17 cellular contexts compared by ENCODE assay signal in genomic region chr1:170071378-170071777, GRCh38. TPM values are rescaled to one million over a fixed set of nuclear protein-coding genes. Genes with fewer than 3 reads are reported as not detected.
DNase-seq lines count a peak whose midpoint lies in the region; ATAC-seq and TF ChIP-seq lines count a peak whose summit lies in the region.
"Had no signal": no experiment of that assay in that cellular context is flagged by ENCODE, and none has a peak within 500 bp of the region (broad histone marks: within the 10 kb centered on the region; RNA-seq: fewer than 3 reads in every experiment).

No MANE protein-coding gene starts in this region.

- H3K27me3 ChIP-seq in BLaER1: no peaks in the 10 kb centered on the region

- H3K79me2 ChIP-seq in OCI-LY7 (ENCODE audit: insufficient read depth, low read depth, low read length): peaks cover 17% of the 10 kb centered on the region; the same call in 1 of the 2 replicates

- POLR2A ChIA-PET in OCI-LY7 (lab: Charles Lee): no interaction called here

- H3K4me2 ChIP-seq in BLaER1: peak overlapping the region; percentile 23; the same call in 1 of the 2 replicates
- 0 out of 2 replicates have a peak overlapping the region, but pooled peaks have one; percentile 16 for H3K4me2 ChIP-seq in OCI-LY7 (ENCODE audit: low read length)

- H3K9me2 ChIP-seq in OCI-LY7 (ENCODE audit: insufficient read depth, low read length): no peaks in the 10 kb centered on the region

- intact Hi-C loops in OCI-LY7 (cut with micrococcal nuclease; ENCODE audit: unreplicated experiment) (loop anchor here (5.0 kb wide), 2 partner anchors 461 to 704 kb away; partner anchors contain the start of genes BLZF1, GORAB and NME7), natural killer cell (cut with micrococcal nuclease) (loop anchor here (5.0 kb wide), 1 partner anchor 1416 kb away; the partner anchor contains the start of gene PRRC2C)

- H3K36me3 ChIP-seq in BLaER1 (no peaks in the 10 kb centered on the region), OCI-LY7 (ENCODE audit: insufficient read depth, low read length) (no peaks in the 10 kb centered on the region)

- H4K20me1 ChIP-seq in BLaER1 (no peaks in the 10 kb centered on the region), OCI-LY7 (ENCODE audit: insufficient read depth, low read length) (no peaks in the 10 kb centered on the region)

- no peak for TF ChIP-seq CTCF in GM12865 (IDR thresholded peaks at IDR 0.05; ENCODE audit: insufficient read depth, low read depth, low read length, missing control alignments)
- no peak for TF ChIP-seq CTCF in OCI-LY7 (conservative IDR thresholded peaks at IDR 0.05; ENCODE audit: low read length)
- TF ChIP-seq CTCF in natural killer cell (IDR thresholded peaks at IDR 0.05): no peak

- no peak overlapping the region for H3K9ac ChIP-seq in BLaER1

- peak overlapping the region; percentile 17 to 30 for H3K27ac Mint-ChIP-seq in natural killer cell
- H3K27ac Mint-ChIP-seq in activated naive CD4-positive, alpha-beta T cell treated with anti-CD3 and anti-CD28 coated beads, Interleukin-2, amount 50 U/mL, for 72 hours: no peak overlapping the region

- no peaks in the 10 kb centered on the region for H3K9me3 Mint-ChIP-seq in natural killer cell
- H3K9me3 Mint-ChIP-seq in activated naive CD4-positive, alpha-beta T cell treated with anti-CD3 and anti-CD28 coated beads, Interleukin-2, amount 50 U/mL, for 72 hours: no peaks in the 10 kb centered on the region
- H3K9me3 Mint-ChIP-seq: CD8-positive, alpha-beta memory T cell had no signal

- H3K4me1 ChIP-seq in BLaER1 (peaks cover 38% of the 10 kb centered on the region), OCI-LY7 (ENCODE audit: insufficient read depth, low read length, poor library complexity, severe bottlenecking) (peaks cover 23% of the 10 kb centered on the region)

- H3K27ac ChIP-seq in BLaER1: no peak overlapping the region
- no peak overlapping the region for H3K27ac ChIP-seq in OCI-LY7 (ENCODE audit: low read depth, low read length, poor library complexity, severe bottlenecking)
- H3K27ac ChIP-seq: HL-60 had no signal

- H3K4me1 Mint-ChIP-seq in natural killer cell: peaks cover 80 to 84% of the 10 kb centered on the region in 2 donors

- no peaks in the 10 kb centered on the region for H3K27me3 Mint-ChIP-seq in natural killer cell (ENCODE audit: low read depth in 2 of 2)
- H3K27me3 Mint-ChIP-seq: CD8-positive, alpha-beta memory T cell had no signal

- no peak overlapping the region for H2AFZ ChIP-seq in OCI-LY7 (ENCODE audit: low read length)

- peak; percentile 20 for DNase-seq in GM12865 (ENCODE audit: low read depth)
- peak; percentile 11 for DNase-seq in OCI-LY7 (ENCODE audit: low spot score)
- no peak for DNase-seq in natural killer cell
- DNase-seq in stimulated activated naive CD4-positive, alpha-beta T cell (lab: John Stamatoyannopoulos, UW): no peak
- no peak for DNase-seq in AG08395 (ENCODE audit: low spot score)
- no peak for DNase-seq in activated naive CD4-positive, alpha-beta T cell treated with anti-CD3 and anti-CD28 coated beads, Interleukin-2, amount 50 U/mL, for 72 hours (ENCODE audit: low spot score in 2 of 2)
- DNase-seq: AML-193; CD8-positive, alpha-beta memory T cell; EL; NCI-H1105 treated with DMSO at 0.1 percent for 48 hours; NCI-H187; NCI-H774; RPMI8226 had no signal

- no peaks in the 10 kb centered on the region for H3K9me3 ChIP-seq in BLaER1
- peaks cover 17% of the 10 kb centered on the region; the same call in 1 of the 2 replicates for H3K9me3 ChIP-seq in OCI-LY7 (ENCODE audit: low read length)

- no peak overlapping the region for H3K4me3 ChIP-seq in BLaER1
- H3K4me3 ChIP-seq in GM12865 (ENCODE audit: low read depth, low read length): no peak overlapping the region
- H3K4me3 ChIP-seq in OCI-LY7 (ENCODE audit: low read depth, low read length, poor library complexity, severe bottlenecking): no peak overlapping the region
- H3K4me3 ChIP-seq: K562 had no signal

- H3K4me3 Mint-ChIP-seq in natural killer cell: no peak overlapping the region

- CTCF ChIA-PET in OCI-LY7 (lab: Charles Lee; ENCODE audit: unreplicated experiment): no interaction called here

- no peak for ATAC-seq in natural killer cell
- ATAC-seq in activated naive CD4-positive, alpha-beta T cell treated with anti-CD3 and anti-CD28 coated beads, Interleukin-2, amount 50 U/mL, for 72 hours: no peak
- ATAC-seq: HCT116, K562 had no signal

- no peaks in the 10 kb centered on the region for H3K36me3 Mint-ChIP-seq in natural killer cell
- peaks cover 5 to 20% of the 10 kb centered on the region in 2 donors for H3K36me3 Mint-ChIP-seq in activated naive CD4-positive, alpha-beta T cell treated with anti-CD3 and anti-CD28 coated beads, Interleukin-2, amount 50 U/mL, for 72 hours

- BruUV-seq in OCI-LY7 (replicated peaks; lab: Mats Ljungman, UMichigan): no TSS peak

RNA-seq across cellular contexts. Expression of gene KIFAP3, which starts 3.1 kb away (rescaled TPM):
- 10.5 and 10.6 TPM in 2 replicates for total RNA-seq in OCI-LY7 (2014; rRNA removed; shearing (Covaris generic))
- 12.5 and 13.3 TPM in 2 replicates for total RNA-seq in OCI-LY7 (2022)
- 10 to 100 TPM; 31.0 to 34.3 (median 33.7) TPM for total RNA-seq in natural killer cell
- 10 to 100 TPM; 13.2 to 15.8 TPM for total RNA-seq in activated naive CD4-positive, alpha-beta T cell treated with anti-CD3 and anti-CD28 coated beads, Interleukin-2, amount 50 U/mL, for 72 hours

Comparison
In these comparisons a context has a peak if more than half of its experiments do, and no peak if none do; other contexts are left out.
1. DNase-seq: peak in GM12865 (single experiment) and OCI-LY7 (single experiment); none in natural killer cell (single experiment), stimulated activated naive CD4-positive, alpha-beta T cell (0 of 6), AG08395 (single experiment) and activated naive CD4-positive, alpha-beta T cell treated with anti-CD3 and anti-CD28 coated beads, Interleukin-2, amount 50 U/mL, for 72 hours (0 of 2).
2. H3K27ac Mint-ChIP-seq: peak in natural killer cell (2 of 2); none in activated naive CD4-positive, alpha-beta T cell treated with anti-CD3 and anti-CD28 coated beads, Interleukin-2, amount 50 U/mL, for 72 hours (0 of 2).